Comparison of ENCODE assay signal across 8 cellular contexts in the genomic region with DNA sequence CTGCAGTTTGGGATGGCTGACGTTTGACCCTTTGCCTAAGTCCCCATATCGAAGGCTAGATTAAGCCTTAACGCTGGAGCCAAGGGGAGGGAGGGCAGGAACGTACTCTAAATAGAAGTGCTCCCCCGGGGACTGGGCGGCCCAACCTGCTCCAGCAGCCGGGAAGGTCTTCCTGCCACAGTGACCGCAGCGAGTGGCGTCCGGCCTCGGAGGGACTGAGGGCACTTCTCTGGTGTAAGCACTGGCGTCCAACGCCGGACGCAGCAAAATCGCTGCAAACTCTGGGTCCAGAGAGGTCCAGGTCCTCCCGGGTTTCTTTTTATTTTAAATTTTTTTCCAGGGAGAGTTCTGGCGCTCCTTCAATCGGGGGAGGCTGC. TPM values are rescaled to one million over a fixed set of nuclear protein-coding genes. Genes with fewer than 3 reads are reported as not detected.
DNase-seq lines count a peak whose midpoint lies in the region; ATAC-seq and TF ChIP-seq lines count a peak whose summit lies in the region.

No MANE protein-coding gene starts in this region.

- ATAC-seq in GM18873 (IDR thresholded peaks at IDR 0.05; ENCODE audit: low FRiP score, unreplicated experiment) (peak; percentile 3), HG03159 (IDR thresholded peaks at IDR 0.05; ENCODE audit: unreplicated experiment) (peak; percentile 2)

- DNase-seq in activated T-helper 1 cell treated with anti-CD3 and anti-CD28 coated beads, Interleukin-12 subunit alpha, Interleukin-12 subunit beta, Interleukin-2, Interleukin-4 antibody, amounts not matched to agents 30 ng/mL and 10 ng/mL and 1 ng/mL, durations not matched to agents 14 hours and 24 hours and 36 hours (ENCODE audit: low spot score): no peak
- peak; percentile 84 for DNase-seq in cardiac septum (ENCODE audit: low spot score)
- DNase-seq in retinal pigment epithelial cell (ENCODE audit: low read depth): no peak
- DNase-seq in middle frontal gyrus (ENCODE audit: extremely low spot score, low spot score): no peak
- DNase-seq in NCI-H2196 treated with DMSO at 0.1 percent for 48 hours (lab: John Stamatoyannopoulos, UW; ENCODE audit: unreplicated experiment): no peak
- no peak for DNase-seq in KG1 (lab: John Stamatoyannopoulos, UW)

- H3K4me1 Mint-ChIP-seq in activated T-helper 1 cell treated with anti-CD3 and anti-CD28 coated beads, Interleukin-12 subunit alpha, Interleukin-12 subunit beta, Interleukin-2, Interleukin-4 antibody, amounts not matched to agents 30 ng/mL and 10 ng/mL and 1 ng/mL, durations not matched to agents 14 hours and 24 hours and 36 hours (ENCODE audit: low read depth): peaks cover 18% of the 10 kb centered on the region

- no peak for TF ChIP-seq CTCF in retinal pigment epithelial cell (conservative IDR thresholded peaks at IDR 0.05; ENCODE audit: low read depth, low read length)

- H3K27me3 Mint-ChIP-seq in activated T-helper 1 cell treated with anti-CD3 and anti-CD28 coated beads, Interleukin-12 subunit alpha, Interleukin-12 subunit beta, Interleukin-2, Interleukin-4 antibody, amounts not matched to agents 30 ng/mL and 10 ng/mL and 1 ng/mL, durations not matched to agents 14 hours and 24 hours and 36 hours (ENCODE audit: insufficient read depth): peaks cover 10% of the 10 kb centered on the region

- peak overlapping the region; percentile 79 for H3K4me3 ChIP-seq in retinal pigment epithelial cell (ENCODE audit: low read length)

- intact Hi-C loops in activated T-helper 1 cell treated with anti-CD3 and anti-CD28 coated beads, Interleukin-12 subunit alpha, Interleukin-12 subunit beta, Interleukin-2, Interleukin-4 antibody, amounts not matched to agents 30 ng/mL and 10 ng/mL and 1 ng/mL, durations not matched to agents 14 hours and 24 hours and 36 hours (cut with micrococcal nuclease): loop anchor here (1.0 to 5.0 kb wide), 8 partner anchors 28 to 359 kb away; partner anchors contain the start of genes DENND4C, HAUS6, PLIN2 and RPS6
- intact Hi-C loops in cardiac septum (cut with DNase I): loop anchor here (1.0 to 2.0 kb wide), 2 partner anchors 29 to 48 kb away; no protein-coding TSS in a partner anchor

- H3K27ac Mint-ChIP-seq in activated T-helper 1 cell treated with anti-CD3 and anti-CD28 coated beads, Interleukin-12 subunit alpha, Interleukin-12 subunit beta, Interleukin-2, Interleukin-4 antibody, amounts not matched to agents 30 ng/mL and 10 ng/mL and 1 ng/mL, durations not matched to agents 14 hours and 24 hours and 36 hours: no peak overlapping the region

- peaks cover 1% of the 10 kb centered on the region for H3K36me3 Mint-ChIP-seq in activated T-helper 1 cell treated with anti-CD3 and anti-CD28 coated beads, Interleukin-12 subunit alpha, Interleukin-12 subunit beta, Interleukin-2, Interleukin-4 antibody, amounts not matched to agents 30 ng/mL and 10 ng/mL and 1 ng/mL, durations not matched to agents 14 hours and 24 hours and 36 hours (ENCODE audit: low read depth)

- peak overlapping the region; percentile 97 for H3K4me3 Mint-ChIP-seq in activated T-helper 1 cell treated with anti-CD3 and anti-CD28 coated beads, Interleukin-12 subunit alpha, Interleukin-12 subunit beta, Interleukin-2, Interleukin-4 antibody, amounts not matched to agents 30 ng/mL and 10 ng/mL and 1 ng/mL, durations not matched to agents 14 hours and 24 hours and 36 hours

- H3K9me3 Mint-ChIP-seq in activated T-helper 1 cell treated with anti-CD3 and anti-CD28 coated beads, Interleukin-12 subunit alpha, Interleukin-12 subunit beta, Interleukin-2, Interleukin-4 antibody, amounts not matched to agents 30 ng/mL and 10 ng/mL and 1 ng/mL, durations not matched to agents 14 hours and 24 hours and 36 hours: peaks cover 7% of the 10 kb centered on the region

RNA-seq across cellular contexts. Expression of gene ACER2, which starts 0.5 kb away (rescaled TPM):
- 1.3 and 1.4 TPM in 2 replicates for total RNA-seq in activated T-helper 1 cell treated with anti-CD3 and anti-CD28 coated beads, Interleukin-12 subunit alpha, Interleukin-12 subunit beta, Interleukin-2, Interleukin-4 antibody, amounts not matched to agents 30 ng/mL and 10 ng/mL and 1 ng/mL, durations not matched to agents 14 hours and 24 hours and 36 hours
- total RNA-seq in cardiac septum: 4.1 TPM

RNA-seq across cellular contexts. Expression of gene RPS6, which starts 28.3 kb away (rescaled TPM):
- 2,052 and 2,078 TPM in 2 replicates for total RNA-seq in activated T-helper 1 cell treated with anti-CD3 and anti-CD28 coated beads, Interleukin-12 subunit alpha, Interleukin-12 subunit beta, Interleukin-2, Interleukin-4 antibody, amounts not matched to agents 30 ng/mL and 10 ng/mL and 1 ng/mL, durations not matched to agents 14 hours and 24 hours and 36 hours
- total RNA-seq in cardiac septum: 810 TPM
